In the genomic region with DNA sequence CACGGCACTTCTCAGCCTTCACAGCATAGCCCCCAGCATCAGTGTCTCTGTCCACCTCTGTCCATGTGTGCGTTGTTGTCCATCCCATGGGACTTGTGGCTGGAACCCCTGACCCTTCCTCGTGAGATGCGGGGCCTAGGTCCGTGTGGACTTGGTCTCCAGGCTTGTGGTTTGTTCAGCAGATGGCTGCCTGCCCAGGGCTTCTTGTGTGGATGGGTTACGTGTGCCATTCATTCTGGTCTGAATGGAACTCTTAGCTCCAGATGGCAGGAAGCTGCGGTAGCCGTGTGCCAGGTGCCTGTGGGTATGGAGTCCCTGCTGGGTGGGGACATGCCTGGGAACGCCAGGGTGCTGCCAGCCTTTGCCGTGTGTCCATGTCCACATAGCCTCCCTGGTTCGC, we compare ENCODE assay signal across 14 cellular contexts. TPM values are rescaled to one million over a fixed set of nuclear protein-coding genes. Genes with fewer than 3 reads are reported as not detected.
A peak's percentile ranks its signal among the peaks of the same experiment; 100 is the strongest.
DNase-seq lines count a peak whose midpoint lies in the region; ATAC-seq lines count a peak whose summit lies in the region.
"Had no signal": no experiment of that assay in that cellular context is flagged by ENCODE, and none has a peak within 500 bp of the region (broad histone marks: within the 10 kb centered on the region; RNA-seq: fewer than 3 reads in every experiment).

No MANE protein-coding gene starts in this region.

- no peak overlapping the region for H3K4me3 Mint-ChIP-seq in activated naive CD4-positive, alpha-beta T cell treated with anti-CD3 and anti-CD28 coated beads, Interleukin-2, amount 10 ng/mL, durations not matched to agents 7 days and 5 days
- H3K4me3 Mint-ChIP-seq: neural crest cell had no signal

- no peak for ATAC-seq in GM18858 (IDR thresholded peaks at IDR 0.05; ENCODE audit: unreplicated experiment)

- H3K4me3 ChIP-seq in effector memory CD4-positive, alpha-beta T cell (ENCODE audit: insufficient read depth, low read depth, low read length, poor library complexity, severe bottlenecking): no peak overlapping the region
- H3K4me3 ChIP-seq: ascending aorta, esophagus muscularis mucosa, HAP-1 had no signal

- H3K9me3 ChIP-seq in effector memory CD4-positive, alpha-beta T cell (ENCODE audit: control insufficient read depth, low read length): no peaks in the 10 kb centered on the region
- H3K9me3 ChIP-seq: ascending aorta, esophagus muscularis mucosa, HAP-1 had no signal

- peaks cover 51% of the 10 kb centered on the region for H3K4me1 ChIP-seq in effector memory CD4-positive, alpha-beta T cell (ENCODE audit: control insufficient read depth, insufficient read depth, low read length, poor library complexity, severe bottlenecking)
- H3K4me1 ChIP-seq: ascending aorta, HAP-1 had no signal

- peak overlapping the region; percentile 38 for H3K27ac Mint-ChIP-seq in activated naive CD4-positive, alpha-beta T cell treated with anti-CD3 and anti-CD28 coated beads, Interleukin-2, amount 10 ng/mL, durations not matched to agents 7 days and 5 days

- peaks cover 11% of the 10 kb centered on the region for H3K36me3 ChIP-seq in effector memory CD4-positive, alpha-beta T cell (ENCODE audit: control insufficient read depth, insufficient read depth, low read length)

- DNase-seq in activated naive CD4-positive, alpha-beta T cell treated with anti-CD3 and anti-CD28 coated beads, Interleukin-2, amount 10 ng/mL, durations not matched to agents 7 days and 5 days: no peak
- DNase-seq in activated naive CD4-positive, alpha-beta T cell (lab: John Stamatoyannopoulos, UW): no peak
- peak; percentile 84 for DNase-seq in NCI-H774 (lab: John Stamatoyannopoulos, UW)
- no peak for DNase-seq in effector memory CD4-positive, alpha-beta T cell
- DNase-seq in SHP77 treated with DMSO at 0.1 percent for 48 hours (lab: John Stamatoyannopoulos, UW): no peak
- no peak for DNase-seq in CD1c-positive myeloid dendritic cell (ENCODE audit: extremely low spot score)
- DNase-seq: activated CD8-positive, alpha-beta memory T cell treated with anti-CD3 and anti-CD28 coated beads for 24 hours had no signal

- no peaks in the 10 kb centered on the region for H3K27me3 Mint-ChIP-seq in activated naive CD4-positive, alpha-beta T cell treated with anti-CD3 and anti-CD28 coated beads, Interleukin-2, amount 10 ng/mL, durations not matched to agents 7 days and 5 days

- peaks cover 22% of the 10 kb centered on the region for H3K36me3 Mint-ChIP-seq in activated naive CD4-positive, alpha-beta T cell treated with anti-CD3 and anti-CD28 coated beads, Interleukin-2, amount 10 ng/mL, durations not matched to agents 7 days and 5 days

- H3K9me3 Mint-ChIP-seq in activated naive CD4-positive, alpha-beta T cell treated with anti-CD3 and anti-CD28 coated beads, Interleukin-2, amount 10 ng/mL, durations not matched to agents 7 days and 5 days: no peaks in the 10 kb centered on the region
- H3K9me3 Mint-ChIP-seq: neural crest cell had no signal

- peaks cover 78% of the 10 kb centered on the region for H3K4me1 Mint-ChIP-seq in activated naive CD4-positive, alpha-beta T cell treated with anti-CD3 and anti-CD28 coated beads, Interleukin-2, amount 10 ng/mL, durations not matched to agents 7 days and 5 days

- peak overlapping the region; percentile 53 for H3K27ac ChIP-seq in effector memory CD4-positive, alpha-beta T cell (ENCODE audit: insufficient read depth, low read length, poor library complexity, severe bottlenecking)
- peak overlapping the region; percentile 23 for H3K27ac ChIP-seq in temporal lobe (ENCODE audit: low read depth, low read length)
- H3K27ac ChIP-seq: ascending aorta, KMS-11 had no signal

- no peaks in the 10 kb centered on the region for H3K27me3 ChIP-seq in effector memory CD4-positive, alpha-beta T cell (replicated peaks; ENCODE audit: control insufficient read depth, insufficient read depth, low read length, poor library complexity, severe bottlenecking)
- H3K27me3 ChIP-seq: ascending aorta, esophagus muscularis mucosa had no signal

- CTCF ChIA-PET in activated naive CD4-positive, alpha-beta T cell treated with anti-CD3 and anti-CD28 coated beads, Interleukin-2, amount 10 ng/mL, durations not matched to agents 7 days and 5 days (lab: Charles Lee): no interaction called here

RNA-seq across cellular contexts. Expression of a gene that starts 31.7 kb away (rescaled TPM):
- 34.9 TPM for total RNA-seq in temporal lobe

RNA-seq across cellular contexts. Expression of a gene that starts 37.0 kb away (rescaled TPM):
- total RNA-seq in temporal lobe: 51.1 TPM

RNA-seq across cellular contexts. Expression of a gene that starts 47.0 kb away (rescaled TPM):
- total RNA-seq in temporal lobe: 3.2 TPM
